In genomic region chr17:62968445-62968923, GRCh38 we compare ENCODE assay signal across 8 cellular contexts. TPM values are rescaled to one million over a fixed set of nuclear protein-coding genes. Genes with fewer than 3 reads are reported as not detected.
DNase-seq lines count a peak whose midpoint lies in the region; ATAC-seq, FAIRE-seq and TF ChIP-seq lines count a peak whose summit lies in the region.

No MANE protein-coding gene starts in this region.

- H3K27ac ChIP-seq in OCI-LY3 (ENCODE audit: low read length) (no peak overlapping the region), ovary (no peak overlapping the region)

- TF ChIP-seq POLR2A in ovary (IDR thresholded peaks at IDR 0.05): no peak

- in situ Hi-C loops in KBM-7 (cut with MboI; ENCODE audit: low pct_unique_long_range_greater_than_20kb, low sequenced_read_pairs): loop anchor here (25.0 kb wide), 1 partner anchor 256 kb away; no protein-coding TSS in a partner anchor

- H3K4me2 ChIP-seq in OCI-LY3 (ENCODE audit: low read length): peak overlapping the region; percentile 51

- H2AFZ ChIP-seq in OCI-LY3 (ENCODE audit: low read depth, low read length): no peak overlapping the region

- peak; percentile 26 for FAIRE-seq in frontal cortex (lab: Jason Lieb, UNC)

- no peak for TF ChIP-seq EP300 in ovary (IDR thresholded peaks at IDR 0.05)

- H4K20me1 ChIP-seq in OCI-LY3 (ENCODE audit: insufficient read depth, low read length): no peaks in the 10 kb centered on the region

- 12 to 15% (median 13%) methylated on average over 3 of the region's 3 CpGs for WGBS in ovary, 3 donors

- H3K36me3 ChIP-seq in OCI-LY3 (replicated peaks; ENCODE audit: low read depth, low read length) (no peaks in the 10 kb centered on the region), ovary (no peaks in the 10 kb centered on the region)

- TF ChIP-seq CTCF in OCI-LY3 (IDR thresholded peaks at IDR 0.05; ENCODE audit: low read depth, low read length): peak; percentile 94
- TF ChIP-seq CTCF in ovary (IDR thresholded peaks at IDR 0.05): peak in 2 of 3 donors; percentile 61 to 70

- no peaks in the 10 kb centered on the region for H3K79me2 ChIP-seq in OCI-LY3 (ENCODE audit: low read length)

- H3K27me3 ChIP-seq in OCI-LY3 (ENCODE audit: low read depth, low read length): peaks cover 10% of the 10 kb centered on the region
- H3K27me3 ChIP-seq in ovary: no peaks in the 10 kb centered on the region

- ATAC-seq in GM21447 (IDR thresholded peaks at IDR 0.05; ENCODE audit: unreplicated experiment) (peak; percentile 66), HG02840 (IDR thresholded peaks at IDR 0.05; ENCODE audit: low FRiP score, unreplicated experiment) (no peak)

- intact Hi-C loops in ovary (cut with DNase I): loop anchor here (5.0 to 10.0 kb wide), 4 partner anchors 264 to 436 kb away; no protein-coding TSS in a partner anchor

- H3K4me1 ChIP-seq in OCI-LY3 (ENCODE audit: low read length) (peaks cover 21% of the 10 kb centered on the region), ovary (ENCODE audit: insufficient read depth) (no peaks in the 10 kb centered on the region)

- DNase-seq in DMS153 treated with DMSO at 0.1 percent for 48 hours (lab: John Stamatoyannopoulos, UW; ENCODE audit: unreplicated experiment) (peak; percentile 93), KBM-7 (peak; percentile 88), frontal cortex (ENCODE audit: low spot score in 2 of 2) (peak; percentile 69), ovary (peak in 1 of 5 donors; percentile 28)
- DNase-seq in activated effector memory CD4-positive, alpha-beta T cell treated with Interleukin-2 at 50 U/mL for 16 hours: peak; percentile 14

- no peak overlapping the region for H3K4me3 ChIP-seq in OCI-LY3 (ENCODE audit: low read length)
- no peak overlapping the region for H3K4me3 ChIP-seq in ovary

- H3K9ac ChIP-seq in OCI-LY3 (ENCODE audit: low read length): no peak overlapping the region

- H3K9me3 ChIP-seq in OCI-LY3 (ENCODE audit: insufficient read depth, low read length) (no peaks in the 10 kb centered on the region), ovary (no peaks in the 10 kb centered on the region)

RNA-seq across cellular contexts. Expression of gene TANC2, which starts 2.4 kb away (rescaled TPM):
- total RNA-seq in frontal cortex (124 TPM), ovary (10 to 100 TPM in 6 of 7 donors, 1 to 10 TPM in 1; 9.2 to 45.4 (median 20.4) TPM)
- polyA plus RNA-seq in ovary: 10 to 100 TPM in 1 of 2 donors, 1 to 10 TPM in 1; 3.5 to 14.7 TPM
